Comparison of ENCODE assay signal across 12 cellular contexts in the genomic region with DNA sequence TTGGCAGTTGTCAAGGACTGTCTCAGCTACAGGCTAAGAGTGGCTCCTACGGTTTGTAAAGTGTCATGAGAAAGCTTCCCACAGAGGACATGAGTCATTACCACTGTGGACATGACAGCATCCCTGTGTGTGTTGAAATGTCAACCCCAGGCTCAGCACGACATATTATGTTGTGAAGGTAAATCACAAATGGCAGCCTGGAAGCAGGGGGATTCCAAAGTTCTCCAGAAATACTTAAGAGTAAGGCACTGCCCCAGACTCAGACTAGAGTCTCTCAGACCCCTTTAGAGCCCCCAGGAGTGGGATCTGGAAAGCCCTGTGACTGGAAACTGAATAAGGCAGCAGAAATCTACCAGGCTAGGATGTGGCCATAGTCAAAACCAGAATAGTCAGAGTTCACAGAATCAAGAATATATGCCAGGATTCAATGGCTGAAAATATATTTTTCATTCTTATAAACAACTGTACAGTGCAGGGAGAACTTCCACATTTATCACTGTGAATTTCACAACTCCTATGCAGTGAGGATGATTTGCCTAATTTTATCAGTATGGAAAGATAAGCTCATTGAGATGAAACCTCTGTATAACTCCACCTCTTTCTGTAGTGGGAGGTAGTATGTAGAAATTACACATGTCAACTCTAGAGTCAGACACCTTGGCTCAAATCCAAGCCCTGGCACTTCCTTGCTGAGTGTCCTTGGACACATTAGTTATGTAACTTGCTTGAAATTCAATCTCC.
DNase-seq lines count a peak whose midpoint lies in the region; ATAC-seq and TF ChIP-seq lines count a peak whose summit lies in the region.
"Had no signal": no experiment of that assay in that cellular context is flagged by ENCODE, and none has a peak within 500 bp of the region (broad histone marks: within the 10 kb centered on the region; RNA-seq: fewer than 3 reads in every experiment).

No MANE protein-coding gene starts in this region.

- no peak overlapping the region for H3K4me3 ChIP-seq in HL-60 (replicated peaks; ENCODE audit: insufficient read depth, low read length)

- no peaks in the 10 kb centered on the region for H3K36me3 Mint-ChIP-seq in activated T-helper 1 cell treated with anti-CD3 and anti-CD28 coated beads, Interleukin-12 subunit alpha, Interleukin-12 subunit beta, Interleukin-2, Interleukin-4 antibody, amounts not matched to agents 30 ng/mL and 10 ng/mL and 1 ng/mL, durations not matched to agents 14 hours and 24 hours and 36 hours (ENCODE audit: low read depth)
- no peaks in the 10 kb centered on the region for H3K36me3 Mint-ChIP-seq in natural killer cell treated with Interleukin-12 subunit alpha and Interleukin-12 subunit beta and Interleukin-15 and Interleukin-18, amount 100 ng/mL, for 72 hours

- no peaks in the 10 kb centered on the region for H3K27me3 ChIP-seq in HL-60 (ENCODE audit: insufficient read depth, poor library complexity, severe bottlenecking)

- H3K27ac Mint-ChIP-seq in activated T-helper 1 cell treated with anti-CD3 and anti-CD28 coated beads, Interleukin-12 subunit alpha, Interleukin-12 subunit beta, Interleukin-2, Interleukin-4 antibody, amounts not matched to agents 30 ng/mL and 10 ng/mL and 1 ng/mL, durations not matched to agents 14 hours and 24 hours and 36 hours, result peak overlapping the region; percentile 91
- H3K27ac Mint-ChIP-seq in natural killer cell treated with Interleukin-12 subunit alpha and Interleukin-12 subunit beta and Interleukin-15 and Interleukin-18, amount 100 ng/mL, for 72 hours, result peak overlapping the region; percentile 78 to 84

- peak; percentile 94 to 97 for ATAC-seq in natural killer cell treated with Interleukin-12 subunit alpha and Interleukin-12 subunit beta and Interleukin-15 and Interleukin-18, amount 100 ng/mL, for 72 hours
- ATAC-seq in GM19328 (IDR thresholded peaks at IDR 0.05; ENCODE audit: unreplicated experiment), result no peak

- no peaks in the 10 kb centered on the region for H3K27me3 Mint-ChIP-seq in activated T-helper 1 cell treated with anti-CD3 and anti-CD28 coated beads, Interleukin-12 subunit alpha, Interleukin-12 subunit beta, Interleukin-2, Interleukin-4 antibody, amounts not matched to agents 30 ng/mL and 10 ng/mL and 1 ng/mL, durations not matched to agents 14 hours and 24 hours and 36 hours (ENCODE audit: insufficient read depth)
- H3K27me3 Mint-ChIP-seq in natural killer cell treated with Interleukin-12 subunit alpha and Interleukin-12 subunit beta and Interleukin-15 and Interleukin-18, amount 100 ng/mL, for 72 hours, result peaks cover 3 to 19% of the 10 kb centered on the region in 2 donors
- H3K27me3 Mint-ChIP-seq: central memory CD8-positive, alpha-beta T cell had no signal

- H3K27ac ChIP-seq in HL-60 (replicated peaks), result no peak overlapping the region

- peak; percentile 1 for DNase-seq in DMS153 (lab: John Stamatoyannopoulos, UW)
- DNase-seq in DMS153 treated with DMSO at 0.1 percent for 48 hours (lab: John Stamatoyannopoulos, UW; ENCODE audit: unreplicated experiment), result no peak
- peak; percentile 23 to 35 for DNase-seq in HL-60 (ENCODE audit: low read depth in 1 of 2, low spot score in 1 of 2)
- DNase-seq in activated T-helper 1 cell treated with anti-CD3 and anti-CD28 coated beads, Interleukin-12 subunit alpha, Interleukin-12 subunit beta, Interleukin-2, Interleukin-4 antibody, amounts not matched to agents 30 ng/mL and 10 ng/mL and 1 ng/mL, durations not matched to agents 14 hours and 24 hours and 36 hours (ENCODE audit: low spot score), result peak; percentile 29
- DNase-seq in natural killer cell treated with Interleukin-12 subunit alpha and Interleukin-12 subunit beta and Interleukin-15 and Interleukin-18, amount 100 ng/mL, for 72 hours (ENCODE audit: low spot score), result no peak
- DNase-seq in NCI-H526 (lab: John Stamatoyannopoulos, UW), result no peak
- no peak for DNase-seq in globus pallidus (ENCODE audit: low spot score)
- DNase-seq: 8988T, kidney, RPMI8226 had no signal

- H3K4me1 Mint-ChIP-seq in activated T-helper 1 cell treated with anti-CD3 and anti-CD28 coated beads, Interleukin-12 subunit alpha, Interleukin-12 subunit beta, Interleukin-2, Interleukin-4 antibody, amounts not matched to agents 30 ng/mL and 10 ng/mL and 1 ng/mL, durations not matched to agents 14 hours and 24 hours and 36 hours (ENCODE audit: low read depth), result peaks cover 37% of the 10 kb centered on the region
- peaks cover 13 to 22% of the 10 kb centered on the region in 2 donors for H3K4me1 Mint-ChIP-seq in natural killer cell treated with Interleukin-12 subunit alpha and Interleukin-12 subunit beta and Interleukin-15 and Interleukin-18, amount 100 ng/mL, for 72 hours (ENCODE audit: low read depth in 2 of 2)

- no peak for TF ChIP-seq CTCF in HL-60 (IDR thresholded peaks at IDR 0.05; ENCODE audit: insufficient read depth, low read length)

- intact Hi-C loops in activated T-helper 1 cell treated with anti-CD3 and anti-CD28 coated beads, Interleukin-12 subunit alpha, Interleukin-12 subunit beta, Interleukin-2, Interleukin-4 antibody, amounts not matched to agents 30 ng/mL and 10 ng/mL and 1 ng/mL, durations not matched to agents 14 hours and 24 hours and 36 hours (cut with micrococcal nuclease), result loop anchor here (1.0 to 10.0 kb wide), 14 partner anchors 40 to 901 kb away; no protein-coding TSS in a partner anchor

- peaks cover 5% of the 10 kb centered on the region for H3K9me3 Mint-ChIP-seq in activated T-helper 1 cell treated with anti-CD3 and anti-CD28 coated beads, Interleukin-12 subunit alpha, Interleukin-12 subunit beta, Interleukin-2, Interleukin-4 antibody, amounts not matched to agents 30 ng/mL and 10 ng/mL and 1 ng/mL, durations not matched to agents 14 hours and 24 hours and 36 hours
- H3K9me3 Mint-ChIP-seq in natural killer cell treated with Interleukin-12 subunit alpha and Interleukin-12 subunit beta and Interleukin-15 and Interleukin-18, amount 100 ng/mL, for 72 hours, result no peaks in the 10 kb centered on the region
- H3K9me3 Mint-ChIP-seq: central memory CD8-positive, alpha-beta T cell had no signal

- H3K4me3 Mint-ChIP-seq in activated T-helper 1 cell treated with anti-CD3 and anti-CD28 coated beads, Interleukin-12 subunit alpha, Interleukin-12 subunit beta, Interleukin-2, Interleukin-4 antibody, amounts not matched to agents 30 ng/mL and 10 ng/mL and 1 ng/mL, durations not matched to agents 14 hours and 24 hours and 36 hours, result peak overlapping the region; percentile 1
- H3K4me3 Mint-ChIP-seq in natural killer cell treated with Interleukin-12 subunit alpha and Interleukin-12 subunit beta and Interleukin-15 and Interleukin-18, amount 100 ng/mL, for 72 hours, result peak overlapping the region; percentile 70
- H3K4me3 Mint-ChIP-seq: central memory CD8-positive, alpha-beta T cell had no signal

Comparison
In these comparisons a context has a peak if more than half of its experiments do, and no peak if none do; other contexts are left out.
1. DNase-seq: peak in DMS153 (single experiment), HL-60 (2 of 2) and activated T-helper 1 cell treated with anti-CD3 and anti-CD28 coated beads, Interleukin-12 subunit alpha, Interleukin-12 subunit beta, Interleukin-2, Interleukin-4 antibody, amounts not matched to agents 30 ng/mL and 10 ng/mL and 1 ng/mL, durations not matched to agents 14 hours and 24 hours and 36 hours (single experiment); none in DMS153 treated with DMSO at 0.1 percent for 48 hours (single experiment), natural killer cell treated with Interleukin-12 subunit alpha and Interleukin-12 subunit beta and Interleukin-15 and Interleukin-18, amount 100 ng/mL, for 72 hours (single experiment), NCI-H526 (0 of 2) and globus pallidus (single experiment).